Comparison of ENCODE assay signal across 40 cellular contexts in the genomic region with DNA sequence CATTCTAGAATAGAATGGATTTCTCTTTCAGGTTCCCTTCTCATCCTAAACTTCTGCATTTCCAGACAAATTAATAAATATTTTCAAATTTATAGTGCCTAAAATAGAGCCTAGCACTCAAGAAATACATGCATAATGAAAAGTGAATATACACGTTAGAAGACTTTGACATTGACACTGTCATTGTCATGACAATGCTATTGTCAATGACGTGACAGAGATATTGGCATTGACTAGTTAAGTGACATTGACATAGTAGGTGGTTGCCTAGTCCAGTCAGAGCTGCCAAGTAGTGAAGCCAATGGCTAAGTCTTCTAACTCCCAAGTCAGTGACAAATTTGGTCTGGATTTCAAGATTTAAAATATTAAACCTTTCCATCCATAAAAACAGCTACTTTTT.
"Had no signal": no experiment of that assay in that cellular context is flagged by ENCODE, and none has a peak within 500 bp of the region (broad histone marks: within the 10 kb centered on the region; RNA-seq: fewer than 3 reads in every experiment).

No MANE protein-coding gene starts in this region.

- H3K4me3 Mint-ChIP-seq: activated naive CD4-positive, alpha-beta T cell treated with anti-CD3 and anti-CD28 coated beads for 36 hours; activated naive CD4-positive, alpha-beta T cell treated with anti-CD3 and anti-CD28 coated beads, Interleukin-2, amount 10 ng/mL, durations not matched to agents 7 days and 5 days; activated naive CD4-positive, alpha-beta T cell treated with anti-CD3 and anti-CD28 coated beads, Interleukin-2, amount 50 U/mL, for 24 hours; activated naive CD8-positive, alpha-beta T cell; activated naive CD8-positive, alpha-beta T cell treated with anti-CD3 and anti-CD28 coated beads for 36 hours; activated naive CD8-positive, alpha-beta T cell treated with anti-CD3 and anti-CD28 coated beads, Interleukin-2, amount 10 ng/mL, durations not matched to agents 7 days and 5 days; activated naive CD8-positive, alpha-beta T cell treated with anti-CD3 and anti-CD28 coated beads, Interleukin-2, amount 50 U/mL, for 24 hours; activated T-cell treated with anti-CD3 and anti-CD28 coated beads, Interleukin-2, amount 50 U/mL, for 24 hours; activated T-cell treated with anti-CD3 and anti-CD28 coated beads, Interleukin-2, amount 50 U/mL, for 4 hours; activated T-cell treated with anti-CD3 and anti-CD28 coated beads, Interleukin-2, amount 50 U/mL, for 72 hours; activated T-helper 1 cell treated with anti-CD3 and anti-CD28 coated beads, Interleukin-12 subunit alpha, Interleukin-12 subunit beta, Interleukin-2, Interleukin-4 antibody, amounts not matched to agents 30 ng/mL and 10 ng/mL and 1 ng/mL, durations not matched to agents 14 hours and 24 hours and 36 hours; activated T-helper 17 cell treated with anti-CD3 and anti-CD28 coated beads, Interleukin-2, amount 50 U/mL, for 72 hours; brain; central memory CD8-positive, alpha-beta T cell had no signal

- H3K27ac ChIP-seq: adrenal gland, ascending aorta, body of pancreas, brain microvascular endothelial cell, breast epithelium, cardiac muscle cell had no signal

- H3K4me1 Mint-ChIP-seq: activated naive CD4-positive, alpha-beta T cell treated with anti-CD3 and anti-CD28 coated beads, Interleukin-2, amount 10 ng/mL, durations not matched to agents 7 days and 5 days; activated naive CD4-positive, alpha-beta T cell treated with anti-CD3 and anti-CD28 coated beads, Interleukin-2, amount 50 U/mL, for 24 hours; activated naive CD8-positive, alpha-beta T cell treated with anti-CD3 and anti-CD28 coated beads for 36 hours; activated naive CD8-positive, alpha-beta T cell treated with anti-CD3 and anti-CD28 coated beads, Interleukin-2, amount 10 ng/mL, durations not matched to agents 7 days and 5 days; activated naive CD8-positive, alpha-beta T cell treated with anti-CD3 and anti-CD28 coated beads, Interleukin-2, amount 50 U/mL, for 24 hours; activated T-helper 17 cell treated with anti-CD3 and anti-CD28 coated beads, Interleukin-2, amount 50 U/mL, for 72 hours; central memory CD8-positive, alpha-beta T cell had no signal

- H3K9me3 ChIP-seq: adrenal gland, ascending aorta, body of pancreas, breast epithelium had no signal

- H3K27me3 ChIP-seq: adrenal gland, ascending aorta, body of pancreas, brain microvascular endothelial cell, breast epithelium, cardiac muscle cell had no signal

- H3K9me3 Mint-ChIP-seq: activated naive CD4-positive, alpha-beta T cell treated with anti-CD3 and anti-CD28 coated beads for 36 hours; activated naive CD4-positive, alpha-beta T cell treated with anti-CD3 and anti-CD28 coated beads, Interleukin-2, amount 10 ng/mL, durations not matched to agents 7 days and 5 days; activated naive CD8-positive, alpha-beta T cell treated with anti-CD3 and anti-CD28 coated beads for 36 hours; activated naive CD8-positive, alpha-beta T cell treated with anti-CD3 and anti-CD28 coated beads, Interleukin-2, amount 50 U/mL, for 24 hours; activated T-cell treated with anti-CD3 and anti-CD28 coated beads, Interleukin-2, amount 50 U/mL, for 24 hours; activated T-cell treated with anti-CD3 and anti-CD28 coated beads, Interleukin-2, amount 50 U/mL, for 4 hours; activated T-cell treated with anti-CD3 and anti-CD28 coated beads, Interleukin-2, amount 50 U/mL, for 72 hours; activated T-helper 1 cell treated with anti-CD3 and anti-CD28 coated beads, Interleukin-12 subunit alpha, Interleukin-12 subunit beta, Interleukin-2, Interleukin-4 antibody, amounts not matched to agents 30 ng/mL and 10 ng/mL and 1 ng/mL, durations not matched to agents 14 hours and 24 hours and 36 hours; activated T-helper 17 cell treated with anti-CD3 and anti-CD28 coated beads, Interleukin-2, amount 50 U/mL, for 72 hours; activated T-helper 2 cell treated with anti-CD3 and anti-CD28 coated beads, Interferon-gamma antibody, Interleukin-2, Interleukin-4, amounts not matched to agents 10 μg/mL and 5 μg/mL and 100 μg/mL, durations not matched to agents 14 hours and 24 hours and 36 hours; central memory CD8-positive, alpha-beta T cell had no signal

- FAIRE-seq: astrocyte, bronchial epithelial cell had no signal

- DNase-seq: activated effector memory CD4-positive, alpha-beta T cell treated with anti-CD3 and anti-CD28 coated beads, Interleukin-2, amount 50 U/mL, for 16 hours; activated effector memory CD4-positive, alpha-beta T cell treated with Interleukin-2 at 50 U/mL for 16 hours; activated gamma-delta T cell; activated gamma-delta T cell treated with Interleukin-2 at 50 U/mL for 16 hours; activated naive CD4-positive, alpha-beta T cell; activated naive CD4-positive, alpha-beta T cell treated with anti-CD3 and anti-CD28 coated beads for 36 hours; activated naive CD4-positive, alpha-beta T cell treated with anti-CD3 and anti-CD28 coated beads, Interleukin-2, amount 10 ng/mL, durations not matched to agents 7 days and 5 days; activated naive CD4-positive, alpha-beta T cell treated with anti-CD3 and anti-CD28 coated beads, Interleukin-2, amount 50 U/mL, for 16 hours; activated naive CD4-positive, alpha-beta T cell treated with Interleukin-2 at 50 U/mL for 16 hours; activated naive CD8-positive, alpha-beta T cell treated with anti-CD3 and anti-CD28 coated beads for 36 hours; activated naive CD8-positive, alpha-beta T cell treated with anti-CD3 and anti-CD28 coated beads, Interleukin-2, amount 10 ng/mL, durations not matched to agents 7 days and 5 days; activated naive CD8-positive, alpha-beta T cell treated with anti-CD3 and anti-CD28 coated beads, Interleukin-2, amount 50 U/mL, for 24 hours; activated T-cell treated with anti-CD3 and anti-CD28 coated beads, Interleukin-2, amount 50 U/mL, for 1 hour; activated T-cell treated with anti-CD3 and anti-CD28 coated beads, Interleukin-2, amount 50 U/mL, for 24 hours; activated T-cell treated with anti-CD3 and anti-CD28 coated beads, Interleukin-2, amount 50 U/mL, for 4 hours; activated T-cell treated with anti-CD3 and anti-CD28 coated beads, Interleukin-2, amount 50 U/mL, for 48 hours; activated T-cell treated with anti-CD3 and anti-CD28 coated beads, Interleukin-2, amount 50 U/mL, for 72 hours; adrenal gland; amniotic stem cell; amygdala; anterior cingulate cortex; aorta; body of pancreas; brain microvascular endothelial cell; caudate nucleus; central memory CD4-positive, alpha-beta T cell; cerebellar nuclear complex had no signal

- ATAC-seq: activated naive CD4-positive, alpha-beta T cell treated with anti-CD3 and anti-CD28 coated beads, Interleukin-2, amount 50 U/mL, for 72 hours; activated naive CD8-positive, alpha-beta T cell treated with anti-CD3 and anti-CD28 coated beads, Interleukin-2, amount 50 U/mL, for 24 hours; activated T-cell treated with anti-CD3 and anti-CD28 coated beads, Interleukin-2, amount 50 U/mL, for 4 hours; activated T-cell treated with anti-CD3 and anti-CD28 coated beads, Interleukin-2, amount 50 U/mL, for 72 hours; activated T-helper 17 cell treated with anti-CD3 and anti-CD28 coated beads, Interleukin-2, amount 50 U/mL, for 72 hours; body of pancreas had no signal

- H3K27me3 Mint-ChIP-seq: activated naive CD4-positive, alpha-beta T cell treated with anti-CD3 and anti-CD28 coated beads, Interleukin-2, amount 10 ng/mL, durations not matched to agents 7 days and 5 days; activated naive CD8-positive, alpha-beta T cell treated with anti-CD3 and anti-CD28 coated beads, Interleukin-2, amount 10 ng/mL, durations not matched to agents 7 days and 5 days; activated T-cell treated with anti-CD3 and anti-CD28 coated beads, Interleukin-2, amount 50 U/mL, for 24 hours had no signal

- H3K36me3 Mint-ChIP-seq: activated naive CD4-positive, alpha-beta T cell treated with anti-CD3 and anti-CD28 coated beads, Interleukin-2, amount 10 ng/mL, durations not matched to agents 7 days and 5 days; activated naive CD4-positive, alpha-beta T cell treated with anti-CD3 and anti-CD28 coated beads, Interleukin-2, amount 50 U/mL, for 24 hours; activated naive CD4-positive, alpha-beta T cell treated with anti-CD3 and anti-CD28 coated beads, Interleukin-2, amount 50 U/mL, for 72 hours; activated naive CD8-positive, alpha-beta T cell; activated naive CD8-positive, alpha-beta T cell treated with anti-CD3 and anti-CD28 coated beads for 36 hours; activated naive CD8-positive, alpha-beta T cell treated with anti-CD3 and anti-CD28 coated beads, Interleukin-2, amount 10 ng/mL, durations not matched to agents 7 days and 5 days; brain had no signal

- H3K4me1 ChIP-seq: adrenal gland, ascending aorta, body of pancreas, breast epithelium had no signal

- H3K4me3 ChIP-seq: adrenal gland, ascending aorta, body of pancreas, breast epithelium, cardiac muscle cell had no signal

- H3K36me3 ChIP-seq: adrenal gland, ascending aorta, brain microvascular endothelial cell, breast epithelium, cardiac muscle cell had no signal

- H3K27ac Mint-ChIP-seq: activated naive CD4-positive, alpha-beta T cell treated with anti-CD3 and anti-CD28 coated beads for 36 hours; activated naive CD4-positive, alpha-beta T cell treated with anti-CD3 and anti-CD28 coated beads, Interleukin-2, amount 10 ng/mL, durations not matched to agents 7 days and 5 days; activated naive CD4-positive, alpha-beta T cell treated with anti-CD3 and anti-CD28 coated beads, Interleukin-2, amount 50 U/mL, for 24 hours; activated naive CD4-positive, alpha-beta T cell treated with anti-CD3 and anti-CD28 coated beads, Interleukin-2, amount 50 U/mL, for 72 hours; activated naive CD8-positive, alpha-beta T cell; activated naive CD8-positive, alpha-beta T cell treated with anti-CD3 and anti-CD28 coated beads for 36 hours; activated naive CD8-positive, alpha-beta T cell treated with anti-CD3 and anti-CD28 coated beads, Interleukin-2, amount 10 ng/mL, durations not matched to agents 7 days and 5 days; activated naive CD8-positive, alpha-beta T cell treated with anti-CD3 and anti-CD28 coated beads, Interleukin-2, amount 50 U/mL, for 24 hours; activated T-cell treated with anti-CD3 and anti-CD28 coated beads, Interleukin-2, amount 50 U/mL, for 24 hours; activated T-cell treated with anti-CD3 and anti-CD28 coated beads, Interleukin-2, amount 50 U/mL, for 72 hours; activated T-helper 1 cell treated with anti-CD3 and anti-CD28 coated beads, Interleukin-12 subunit alpha, Interleukin-12 subunit beta, Interleukin-2, Interleukin-4 antibody, amounts not matched to agents 30 ng/mL and 10 ng/mL and 1 ng/mL, durations not matched to agents 14 hours and 24 hours and 36 hours; activated T-helper 17 cell treated with anti-CD3 and anti-CD28 coated beads, Interleukin-2, amount 50 U/mL, for 72 hours; activated T-helper 2 cell treated with anti-CD3 and anti-CD28 coated beads, Interferon-gamma antibody, Interleukin-2, Interleukin-4, amounts not matched to agents 10 μg/mL and 5 μg/mL and 100 μg/mL, durations not matched to agents 14 hours and 24 hours and 36 hours had no signal
